In genomic region chr10:102660891-102661613, GRCh38 we compare ENCODE assay signal across 8 cellular contexts. TPM values are rescaled to one million over a fixed set of nuclear protein-coding genes. Genes with fewer than 3 reads are reported as not detected.
DNase-seq lines count a peak whose midpoint lies in the region; ATAC-seq, FAIRE-seq and TF ChIP-seq lines count a peak whose summit lies in the region.

No MANE protein-coding gene starts in this region.

- no peak overlapping the region for H3K27ac ChIP-seq in K562 (ENCODE audit: extremely low read depth, low read depth, low read length)
- peak overlapping the region; percentile 55 to 93 (median 83) for H3K27ac ChIP-seq in stomach

- H3K79me2 ChIP-seq in K562 (ENCODE audit: control insufficient read depth, insufficient read depth, low read length) = no peaks in the 10 kb centered on the region

- DNase-seq in AG10803 (ENCODE audit: low read depth) = peak; percentile 84
- DNase-seq in T-cell = peak in 26 of 34 experiments; percentile 27 to 63 (median 46)
- DNase-seq in K562 (ENCODE audit: extremely low read depth in 1 of 4, low spot score in 3 of 4) = peak; percentile 63 to 71 (median 66)
- DNase-seq in midbrain (lab: John Stamatoyannopoulos, UW) = peak; percentile 48
- DNase-seq in stomach = peak; percentile 81
- DNase-seq in DMS153 treated with DMSO at 0.1 percent for 48 hours (lab: John Stamatoyannopoulos, UW; ENCODE audit: unreplicated experiment) = no peak

- H3K27ac Mint-ChIP-seq in T-cell = peak overlapping the region; percentile 85 to 87

- H3K4me3 ChIP-seq in AG10803 (ENCODE audit: low read length) (no peak overlapping the region), K562 (no peak overlapping the region), stomach (peak overlapping the region; percentile 4 to 16 (median 9))

- H3K27me3 ChIP-seq in K562 (ENCODE audit: control insufficient read depth in 2 of 2, insufficient read depth in 2 of 2, low read length in 2 of 2) = no peaks in the 10 kb centered on the region
- no peaks in the 10 kb centered on the region for H3K27me3 ChIP-seq in stomach

- H3K36me3 ChIP-seq in K562 (ENCODE audit: control insufficient read depth, insufficient read depth, low read length) = peaks cover 24% of the 10 kb centered on the region; the same call in 1 of the 3 replicates
- peaks cover 16 to 33% (median 28%) of the 10 kb centered on the region in 4 donors for H3K36me3 ChIP-seq in stomach

- no peak overlapping the region for H3K4me2 ChIP-seq in K562 (ENCODE audit: insufficient read depth, low read length)

- H3K4me3 Mint-ChIP-seq in T-cell = peak overlapping the region; percentile 28 to 68 (median 41)

- intact Hi-C loops in K562 (cut with micrococcal nuclease) = no loop called here
- intact Hi-C loops in stomach (cut with DNase I; ENCODE audit: low total_unique reads) = no loop called here

- FAIRE-seq in K562 (lab: Jason Lieb, UNC) = no peak

- CTCF ChIA-PET in T-cell (lab: Charles Lee) = interaction anchor here in 1 of 2 donors (0.7 to 1.2 kb wide), 4 partner anchors 9 to 53 kb away, joined by 3 read pairs; partner anchors contain the start of genes ARL3 and SFXN2
- CTCF ChIA-PET in K562 (lab: Yijun Ruan, JAX; ENCODE audit: low intra/inter-chr PET ratio) = no interaction called here

- ATAC-seq in GM19035 (IDR thresholded peaks at IDR 0.05; ENCODE audit: unreplicated experiment) (peak; percentile 86), HG03159 (IDR thresholded peaks at IDR 0.05; ENCODE audit: unreplicated experiment) (peak; percentile 64), T-cell (replicated peaks in 1 of 4) (peak; percentile 78 to 89 (median 82)), K562 (peak; percentile 78)

- H3K9me1 ChIP-seq in K562 (ENCODE audit: control insufficient read depth, insufficient read depth, low read length) = no peaks in the 10 kb centered on the region

- H3K4me1 ChIP-seq in K562 (replicated peaks in 1 of 2; ENCODE audit: control insufficient read depth in 2 of 2, insufficient read depth in 2 of 2, low read length in 2 of 2) (peaks cover 3 to 23% of the 10 kb centered on the region in 2 experiments; a peak in 3 of 5 replicates), stomach (peaks cover 46 to 64% (median 58%) of the 10 kb centered on the region in 4 donors)

- no peak for TF ChIP-seq CTCF in AG10803 (conservative IDR thresholded peaks at IDR 0.05; ENCODE audit: low read length)
- TF ChIP-seq CTCF in K562 (IDR thresholded peaks at IDR 0.05 in 2 of 3, conservative IDR thresholded peaks at IDR 0.05 in 1 of 3; ENCODE audit: insufficient read depth in 2 of 3, low read depth in 1 of 3, low read length in 3 of 3) = no peak
- no peak for TF ChIP-seq CTCF in stomach (IDR thresholded peaks at IDR 0.05)

- H3K9me3 Mint-ChIP-seq in T-cell = no peaks in the 10 kb centered on the region

- TF ChIP-seq EP300 in K562 (IDR thresholded peaks at IDR 0.05; ENCODE audit: low read length) = no peak
- TF ChIP-seq EP300 in stomach (IDR thresholded peaks at IDR 0.05) = no peak

- peaks cover 8% of the 10 kb centered on the region for H3K36me3 Mint-ChIP-seq in T-cell

- in situ Hi-C loops in K562 (cut with MboI) = no loop called here

- no peak overlapping the region for H2AFZ ChIP-seq in K562 (ENCODE audit: low read depth, low read length)

- no TSS peak for BruUV-seq in K562 (replicated peaks; lab: Mats Ljungman, UMichigan)

- H3K9ac ChIP-seq in K562 (ENCODE audit: insufficient read depth in 1 of 2, low read depth in 2 of 2, low read length in 2 of 2) = peak overlapping the region in 1 of 2 experiments; percentile 81; a peak in 2 of 4 replicates

- peaks cover 39 to 45% (median 40%) of the 10 kb centered on the region in 3 donors for H3K4me1 Mint-ChIP-seq in T-cell

- H3K27me3 Mint-ChIP-seq in T-cell = no peaks in the 10 kb centered on the region

- WGBS in K562 (ENCODE audit: insufficient coverage, low coverage, missing lambda C conversion rate) = 14% methylated on average over 16 of the region's 22 CpGs
- 5 to 9% (median 7%) methylated on average over 9 to 22 of the region's 22 CpGs for WGBS in stomach, 5 donors

- H3K9me3 ChIP-seq in K562 (replicated peaks; ENCODE audit: control insufficient read depth, insufficient read depth, low read depth, low read length) (no peaks in the 10 kb centered on the region), stomach (no peaks in the 10 kb centered on the region)

- TF ChIP-seq RAD21 in K562 (CRISPR knock-in tag; conservative IDR thresholded peaks at IDR 0.05 in 1 of 2, IDR thresholded peaks at IDR 0.05 in 1 of 2) = no peak

- POLR2A ChIA-PET in T-cell (lab: Charles Lee) (no interaction called here), K562 (lab: Yijun Ruan, JAX) (interaction anchor here (0.7 to 7.3 kb wide), 3 partner anchors 10 to 14 kb away, joined by 3 to 60 read pairs (median 5); partner anchors contain the start of gene TRIM8)

- H4K20me1 ChIP-seq in K562 (replicated peaks; ENCODE audit: control insufficient read depth, insufficient read depth, low read length) = no peaks in the 10 kb centered on the region

- TF ChIP-seq POLR2A in K562 (conservative IDR thresholded peaks at IDR 0.05) = no peak
- TF ChIP-seq POLR2A in stomach (IDR thresholded peaks at IDR 0.05) = no peak

RNA-seq across cellular contexts. Expression of gene TRIM8, which starts 16.8 kb away (rescaled TPM):
- 10 to 100 TPM; 54.2 to 74.7 (median 67.9) TPM for total RNA-seq in T-cell
- 16.6 and 38.8 TPM in 2 replicates for total RNA-seq in K562 (2011; cell fraction: chromatin; rRNA removed; ENCODE audit: low replicate concordance)
- 21.6 and 25.2 TPM in 2 replicates for total RNA-seq in K562 (2011; cell fraction: nucleolus; rRNA removed)
- 17.2 and 24.7 TPM in 2 replicates for total RNA-seq in K562 (2011; cell fraction: nucleoplasm; rRNA removed)
- 13.4 and 14.1 TPM in 2 replicates for total RNA-seq in K562 (2014; rRNA removed)
- total RNA-seq in K562 (2014; rRNA removed; fragmentation: Illumina TruSeq; extraction: Trizol) = 7.3 and 7.5 TPM in 2 replicates
- total RNA-seq in K562 (2015; rRNA removed; fragmentation: Illumina TruSeq; extraction: Trizol) = 8.9 and 9.7 TPM in 2 replicates
- total RNA-seq in K562 (2021) = 26.0 and 27.2 TPM in 2 replicates
- polyA plus RNA-seq in K562 (2011; rRNA removed) = 9.1 and 11.2 TPM in 2 replicates
- polyA plus RNA-seq in K562 (2011; cell fraction: cytosol; rRNA removed) = 6.0 and 15.5 TPM in 2 replicates
- 13.8 and 26.7 TPM in 2 replicates for polyA plus RNA-seq in K562 (2011; cell fraction: nucleus; rRNA removed)
- polyA plus RNA-seq in K562 (2012) = 23.8 and 28.1 TPM in 2 replicates
- polyA plus RNA-seq in K562 (2014; fragmentation: Illumina TruSeq; extraction: Trizol) = 11.3 and 21.4 TPM in 2 replicates
- polyA plus RNA-seq in K562 (2014; fragmentation: Nextera tagmentation; extraction: Ambion mirVana) = 1 to 10 TPM; 1.7 to 3.2 TPM
- 12.6 and 20.4 TPM in 2 replicates for polyA plus RNA-seq in K562 (2014; rRNA removed)
- 5.7 and 5.9 TPM in 2 replicates for polyA minus RNA-seq in K562 (2011; rRNA and poly(A)+ RNA removed)
- 9.7 and 9.8 TPM in 2 replicates for polyA minus RNA-seq in K562 (2011; cell fraction: cytosol; rRNA and poly(A)+ RNA removed)
- 9.2 and 11.4 TPM in 2 replicates for polyA minus RNA-seq in K562 (2011; cell fraction: nucleus; rRNA and poly(A)+ RNA removed)
- 100 to 1,000 TPM in 3 of 5 donors, 10 to 100 TPM in 2; 40.0 to 253 (median 149) TPM for total RNA-seq in stomach
- polyA plus RNA-seq in stomach = 10 to 100 TPM; 45.6 to 83.2 (median 68.4) TPM

RNA-seq across cellular contexts. Expression of gene ARL3, which starts 53.1 kb away (rescaled TPM):
- total RNA-seq in T-cell (1 to 10 TPM; 2.7 to 5.0 (median 3.5) TPM), K562 (2014; rRNA removed) (2.7 and 2.9 TPM in 2 replicates), K562 (2014; rRNA removed; fragmentation: Illumina TruSeq; extraction: Trizol) (3.5 and 3.8 TPM in 2 replicates), K562 (2015; rRNA removed; fragmentation: Illumina TruSeq; extraction: Trizol) (2.9 and 3.2 TPM in 2 replicates), K562 (2021) (4.2 and 4.6 TPM in 2 replicates), stomach (1 to 10 TPM in 4 of 5 donors, under 1 TPM in 1; 0.58 to 8.4 (median 3.1) TPM)
- 2.0 and 2.1 TPM in 2 replicates for total RNA-seq in K562 (2011; cell fraction: chromatin; rRNA removed; ENCODE audit: low replicate concordance)
- 0.83 and 1.7 TPM in 2 replicates for total RNA-seq in K562 (2011; cell fraction: nucleolus; rRNA removed)
- 2.2 and 2.7 TPM in 2 replicates for total RNA-seq in K562 (2011; cell fraction: nucleoplasm; rRNA removed)
- polyA plus RNA-seq in K562 (2011; rRNA removed) (4.8 and 5.5 TPM in 2 replicates), K562 (2014; fragmentation: Illumina TruSeq; extraction: Trizol) (4.2 and 5.5 TPM in 2 replicates), K562 (2014; fragmentation: Nextera tagmentation; extraction: Ambion mirVana) (1 to 10 TPM; 8.2 to 8.9 TPM), K562 (2014; rRNA removed) (5.1 and 5.2 TPM in 2 replicates), stomach (10 to 100 TPM in 2 of 3 donors, 1 to 10 TPM in 1; 8.9 to 17.0 (median 11.7) TPM)
- polyA plus RNA-seq in K562 (2011; cell fraction: cytosol; rRNA removed) = 1.7 and 3.3 TPM in 2 replicates
- 1.2 and 2.4 TPM in 2 replicates for polyA plus RNA-seq in K562 (2011; cell fraction: nucleus; rRNA removed)
- polyA plus RNA-seq in K562 (2012) = 5.7 and 6.9 TPM in 2 replicates
- polyA minus RNA-seq in K562 (2011; rRNA and poly(A)+ RNA removed) = 2.6 and 3.0 TPM in 2 replicates
- 0.46 and 0.76 TPM in 2 replicates for polyA minus RNA-seq in K562 (2011; cell fraction: cytosol; rRNA and poly(A)+ RNA removed)
- 0.40 and 1.2 TPM in 2 replicates for polyA minus RNA-seq in K562 (2011; cell fraction: nucleus; rRNA and poly(A)+ RNA removed)

RNA-seq across cellular contexts. Expression of gene SFXN2, which starts 53.4 kb away (rescaled TPM):
- 10 to 100 TPM in 4 of 5 donors, 1 to 10 TPM in 1; 9.2 to 32.6 (median 22.6) TPM for total RNA-seq in T-cell
- total RNA-seq in K562 (2011; cell fraction: chromatin; rRNA removed; ENCODE audit: low replicate concordance) = 14.9 and 58.6 TPM in 2 replicates
- 43.2 and 44.1 TPM in 2 replicates for total RNA-seq in K562 (2011; cell fraction: nucleolus; rRNA removed)
- 24.3 and 31.1 TPM in 2 replicates for total RNA-seq in K562 (2011; cell fraction: nucleoplasm; rRNA removed)
- total RNA-seq in K562 (2014; rRNA removed) = 7.3 and 11.4 TPM in 2 replicates
- total RNA-seq in K562 (2014; rRNA removed; fragmentation: Illumina TruSeq; extraction: Trizol) = 17.1 and 22.5 TPM in 2 replicates
- 14.6 and 15.7 TPM in 2 replicates for total RNA-seq in K562 (2015; rRNA removed; fragmentation: Illumina TruSeq; extraction: Trizol)
- 20.6 and 23.8 TPM in 2 replicates for total RNA-seq in K562 (2021)
- 10.7 and 14.5 TPM in 2 replicates for polyA plus RNA-seq in K562 (2011; rRNA removed)
- polyA plus RNA-seq in K562 (2011; cell fraction: cytosol; rRNA removed) = 14.2 and 18.2 TPM in 2 replicates
- polyA plus RNA-seq in K562 (2011; cell fraction: nucleus; rRNA removed) = 15.5 and 26.3 TPM in 2 replicates
- 8.3 and 15.5 TPM in 2 replicates for polyA plus RNA-seq in K562 (2012)
- 23.7 and 24.1 TPM in 2 replicates for polyA plus RNA-seq in K562 (2014; fragmentation: Illumina TruSeq; extraction: Trizol)
- 10 to 100 TPM; 12.0 to 20.4 TPM for polyA plus RNA-seq in K562 (2014; fragmentation: Nextera tagmentation; extraction: Ambion mirVana)
- 13.9 and 23.3 TPM in 2 replicates for polyA plus RNA-seq in K562 (2014; rRNA removed)
- polyA minus RNA-seq in K562 (2011; rRNA and poly(A)+ RNA removed) = 12.0 and 24.9 TPM in 2 replicates
- polyA minus RNA-seq in K562 (2011; cell fraction: cytosol; rRNA and poly(A)+ RNA removed) = 13.3 and 15.2 TPM in 2 replicates
- 20.9 and 24.4 TPM in 2 replicates for polyA minus RNA-seq in K562 (2011; cell fraction: nucleus; rRNA and poly(A)+ RNA removed)
- 100 to 1,000 TPM in 1 of 5 donors, 10 to 100 TPM in 3, 1 to 10 TPM in 1; 8.7 to 267 (median 13.2) TPM for total RNA-seq in stomach
- polyA plus RNA-seq in stomach = 10 to 100 TPM in 1 of 3 donors, 1 to 10 TPM in 2; 4.7 to 10.7 (median 7.5) TPM

Comparison
In these comparisons a context has a peak if more than half of its experiments do, and no peak if none do; other contexts are left out.
1. H3K4me3 ChIP-seq: peak in stomach (4 of 4); none in AG10803 (single experiment) and K562 (single experiment).
2. Peak in every context shown above with its lines, with median percentiles within 50 percentile points of each other: ATAC-seq.